ENCODE assay signal across 1 cellular context in the genomic region with DNA sequence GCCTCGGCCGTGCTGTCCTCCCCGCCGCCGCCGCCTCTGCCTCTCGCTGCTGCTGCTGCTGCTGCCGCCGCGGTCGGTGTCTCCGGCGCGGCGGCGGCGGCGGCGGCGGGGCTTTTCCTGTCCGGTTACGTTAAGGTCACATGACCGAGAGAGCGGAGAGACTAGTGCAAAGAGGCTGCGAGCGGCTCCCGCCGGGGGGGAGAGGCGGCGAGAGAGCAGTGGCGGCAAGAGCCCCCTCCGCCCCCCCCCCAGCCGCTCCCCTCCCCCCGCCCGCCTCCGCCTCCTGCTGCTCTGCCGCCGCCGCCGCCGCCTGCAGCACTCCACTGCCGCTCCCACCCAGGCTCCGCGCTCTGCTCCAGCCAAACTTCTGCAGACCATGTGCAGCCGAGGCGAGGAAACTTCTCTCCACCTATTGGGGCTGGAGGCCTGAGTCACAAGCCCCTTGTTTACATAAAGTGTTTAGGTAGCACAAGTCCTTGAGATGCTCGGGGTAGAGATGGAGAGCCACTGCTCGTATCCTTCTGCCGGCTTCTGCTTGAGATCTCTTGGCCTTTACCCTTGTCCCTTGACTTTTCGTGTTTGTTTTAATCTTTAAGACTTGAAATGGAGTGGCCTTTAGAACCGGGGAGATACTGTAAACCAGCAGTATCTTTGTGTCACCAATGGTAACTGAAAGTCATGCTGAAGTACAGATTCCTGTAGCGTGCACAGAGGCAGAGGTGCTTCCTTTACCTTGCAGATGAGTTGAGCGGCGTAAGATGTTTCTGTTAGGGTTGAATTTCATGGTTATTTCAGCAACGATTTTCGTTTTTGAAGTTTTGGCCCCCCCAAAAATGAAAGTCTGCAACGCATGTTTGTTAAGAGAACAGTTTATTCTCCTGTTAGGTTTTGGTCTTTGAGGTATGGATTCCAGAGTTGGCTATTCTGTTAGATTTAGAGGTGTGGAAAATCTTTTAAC.
TF ChIP-seq lines count a peak whose summit lies in the region.

A gene with protein sequence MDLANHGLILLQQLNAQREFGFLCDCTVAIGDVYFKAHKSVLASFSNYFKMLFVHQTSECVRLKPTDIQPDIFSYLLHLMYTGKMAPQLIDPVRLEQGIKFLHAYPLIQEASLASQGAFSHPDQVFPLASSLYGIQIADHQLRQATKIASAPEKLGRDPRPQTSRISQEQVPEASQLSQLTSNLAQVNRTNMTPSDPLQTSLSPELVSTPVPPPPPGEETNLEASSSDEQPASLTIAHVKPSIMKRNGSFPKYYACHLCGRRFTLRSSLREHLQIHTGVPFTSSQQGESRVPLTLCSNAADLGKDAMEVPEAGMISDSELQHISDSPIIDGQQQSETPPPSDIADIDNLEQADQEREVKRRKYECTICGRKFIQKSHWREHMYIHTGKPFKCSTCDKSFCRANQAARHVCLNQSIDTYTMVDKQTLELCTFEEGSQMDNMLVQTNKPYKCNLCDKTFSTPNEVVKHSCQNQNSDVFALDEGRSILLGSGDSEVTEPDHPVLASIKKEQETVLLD (minus strand): TSS at position 89 of the 958 bp plus-strand sequence. CDS start 17,922 bp downstream, outside the sequence.

TF ChIP-seq in HepG2, 621 proteins besides CTCF, POLR2A, EP300 and RAD21 (continued from another document and continues in another):
- TF ChIP-seq, protein P1, sequence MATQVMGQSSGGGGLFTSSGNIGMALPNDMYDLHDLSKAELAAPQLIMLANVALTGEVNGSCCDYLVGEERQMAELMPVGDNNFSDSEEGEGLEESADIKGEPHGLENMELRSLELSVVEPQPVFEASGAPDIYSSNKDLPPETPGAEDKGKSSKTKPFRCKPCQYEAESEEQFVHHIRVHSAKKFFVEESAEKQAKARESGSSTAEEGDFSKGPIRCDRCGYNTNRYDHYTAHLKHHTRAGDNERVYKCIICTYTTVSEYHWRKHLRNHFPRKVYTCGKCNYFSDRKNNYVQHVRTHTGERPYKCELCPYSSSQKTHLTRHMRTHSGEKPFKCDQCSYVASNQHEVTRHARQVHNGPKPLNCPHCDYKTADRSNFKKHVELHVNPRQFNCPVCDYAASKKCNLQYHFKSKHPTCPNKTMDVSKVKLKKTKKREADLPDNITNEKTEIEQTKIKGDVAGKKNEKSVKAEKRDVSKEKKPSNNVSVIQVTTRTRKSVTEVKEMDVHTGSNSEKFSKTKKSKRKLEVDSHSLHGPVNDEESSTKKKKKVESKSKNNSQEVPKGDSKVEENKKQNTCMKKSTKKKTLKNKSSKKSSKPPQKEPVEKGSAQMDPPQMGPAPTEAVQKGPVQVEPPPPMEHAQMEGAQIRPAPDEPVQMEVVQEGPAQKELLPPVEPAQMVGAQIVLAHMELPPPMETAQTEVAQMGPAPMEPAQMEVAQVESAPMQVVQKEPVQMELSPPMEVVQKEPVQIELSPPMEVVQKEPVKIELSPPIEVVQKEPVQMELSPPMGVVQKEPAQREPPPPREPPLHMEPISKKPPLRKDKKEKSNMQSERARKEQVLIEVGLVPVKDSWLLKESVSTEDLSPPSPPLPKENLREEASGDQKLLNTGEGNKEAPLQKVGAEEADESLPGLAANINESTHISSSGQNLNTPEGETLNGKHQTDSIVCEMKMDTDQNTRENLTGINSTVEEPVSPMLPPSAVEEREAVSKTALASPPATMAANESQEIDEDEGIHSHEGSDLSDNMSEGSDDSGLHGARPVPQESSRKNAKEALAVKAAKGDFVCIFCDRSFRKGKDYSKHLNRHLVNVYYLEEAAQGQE (IDR thresholded peaks at IDR 0.05; ENCODE audit: borderline replicate concordance in 1 of 2, low read depth in 1 of 2, low read length in 2 of 2) = no peak
- TF ChIP-seq KLF12 (CRISPR knock-in tag; IDR thresholded peaks at IDR 0.05; ENCODE audit: borderline replicate concordance) (no peak), HNRNPH1 (optimal IDR thresholded peaks at IDR 0.05; ENCODE audit: low read depth, low read length) (no peak), ZNF644 (CRISPR knock-in tag; IDR thresholded peaks at IDR 0.05; ENCODE audit: low read depth) (no peak), MATR3 (CRISPR knock-in tag; IDR thresholded peaks at IDR 0.05) (no peak), GATAD1 (CRISPR knock-in tag; IDR thresholded peaks at IDR 0.05) (peak; percentile 21; the same call in 1 of the 2 replicates), RBM39 (IDR thresholded peaks at IDR 0.05; ENCODE audit: low read depth, low read length, poor library complexity, severe bottlenecking) (no peak), ZFP90 (CRISPR knock-in tag; IDR thresholded peaks at IDR 0.05; ENCODE audit: borderline replicate concordance) (0 out of 2 replicates have a peak, but pooled peaks have one; percentile 80), ZNF253 (CRISPR knock-in tag; IDR thresholded peaks at IDR 0.05; ENCODE audit: borderline replicate concordance) (no peak), DNMT1 (CRISPR knock-in tag; IDR thresholded peaks at IDR 0.05) (no peak), SCMH1 (CRISPR knock-in tag; IDR thresholded peaks at IDR 0.05; ENCODE audit: borderline replicate concordance) (no peak), MAFF (IDR thresholded peaks at IDR 0.05; ENCODE audit: low read depth, low read length) (no peak), RFXAP (CRISPR knock-in tag; IDR thresholded peaks at IDR 0.05; ENCODE audit: borderline replicate concordance) (no peak), TBX2 (CRISPR knock-in tag; IDR thresholded peaks at IDR 0.05; ENCODE audit: borderline replicate concordance) (no peak), ZFP36L2 (CRISPR knock-in tag; IDR thresholded peaks at IDR 0.05) (no peak), ZNF136 (CRISPR knock-in tag; IDR thresholded peaks at IDR 0.05; ENCODE audit: low read depth) (no peak; the same call in 1 of the 2 replicates), PTBP1 (IDR thresholded peaks at IDR 0.05; ENCODE audit: low read depth, low read length, poor library complexity, severe bottlenecking) (no peak), SATB2 (CRISPR knock-in tag; IDR thresholded peaks at IDR 0.05) (no peak), ATAD3A (CRISPR knock-in tag; IDR thresholded peaks at IDR 0.05) (no peak), NR2C2 (CRISPR knock-in tag; IDR thresholded peaks at IDR 0.05; ENCODE audit: borderline replicate concordance) (no peak), SP4 (CRISPR knock-in tag; IDR thresholded peaks at IDR 0.05) (no peak)
- TF ChIP-seq, protein P2, sequence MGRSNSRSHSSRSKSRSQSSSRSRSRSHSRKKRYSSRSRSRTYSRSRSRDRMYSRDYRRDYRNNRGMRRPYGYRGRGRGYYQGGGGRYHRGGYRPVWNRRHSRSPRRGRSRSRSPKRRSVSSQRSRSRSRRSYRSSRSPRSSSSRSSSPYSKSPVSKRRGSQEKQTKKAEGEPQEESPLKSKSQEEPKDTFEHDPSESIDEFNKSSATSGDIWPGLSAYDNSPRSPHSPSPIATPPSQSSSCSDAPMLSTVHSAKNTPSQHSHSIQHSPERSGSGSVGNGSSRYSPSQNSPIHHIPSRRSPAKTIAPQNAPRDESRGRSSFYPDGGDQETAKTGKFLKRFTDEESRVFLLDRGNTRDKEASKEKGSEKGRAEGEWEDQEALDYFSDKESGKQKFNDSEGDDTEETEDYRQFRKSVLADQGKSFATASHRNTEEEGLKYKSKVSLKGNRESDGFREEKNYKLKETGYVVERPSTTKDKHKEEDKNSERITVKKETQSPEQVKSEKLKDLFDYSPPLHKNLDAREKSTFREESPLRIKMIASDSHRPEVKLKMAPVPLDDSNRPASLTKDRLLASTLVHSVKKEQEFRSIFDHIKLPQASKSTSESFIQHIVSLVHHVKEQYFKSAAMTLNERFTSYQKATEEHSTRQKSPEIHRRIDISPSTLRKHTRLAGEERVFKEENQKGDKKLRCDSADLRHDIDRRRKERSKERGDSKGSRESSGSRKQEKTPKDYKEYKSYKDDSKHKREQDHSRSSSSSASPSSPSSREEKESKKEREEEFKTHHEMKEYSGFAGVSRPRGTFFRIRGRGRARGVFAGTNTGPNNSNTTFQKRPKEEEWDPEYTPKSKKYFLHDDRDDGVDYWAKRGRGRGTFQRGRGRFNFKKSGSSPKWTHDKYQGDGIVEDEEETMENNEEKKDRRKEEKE (IDR thresholded peaks at IDR 0.05) = no peak
- TF ChIP-seq, protein P3, sequence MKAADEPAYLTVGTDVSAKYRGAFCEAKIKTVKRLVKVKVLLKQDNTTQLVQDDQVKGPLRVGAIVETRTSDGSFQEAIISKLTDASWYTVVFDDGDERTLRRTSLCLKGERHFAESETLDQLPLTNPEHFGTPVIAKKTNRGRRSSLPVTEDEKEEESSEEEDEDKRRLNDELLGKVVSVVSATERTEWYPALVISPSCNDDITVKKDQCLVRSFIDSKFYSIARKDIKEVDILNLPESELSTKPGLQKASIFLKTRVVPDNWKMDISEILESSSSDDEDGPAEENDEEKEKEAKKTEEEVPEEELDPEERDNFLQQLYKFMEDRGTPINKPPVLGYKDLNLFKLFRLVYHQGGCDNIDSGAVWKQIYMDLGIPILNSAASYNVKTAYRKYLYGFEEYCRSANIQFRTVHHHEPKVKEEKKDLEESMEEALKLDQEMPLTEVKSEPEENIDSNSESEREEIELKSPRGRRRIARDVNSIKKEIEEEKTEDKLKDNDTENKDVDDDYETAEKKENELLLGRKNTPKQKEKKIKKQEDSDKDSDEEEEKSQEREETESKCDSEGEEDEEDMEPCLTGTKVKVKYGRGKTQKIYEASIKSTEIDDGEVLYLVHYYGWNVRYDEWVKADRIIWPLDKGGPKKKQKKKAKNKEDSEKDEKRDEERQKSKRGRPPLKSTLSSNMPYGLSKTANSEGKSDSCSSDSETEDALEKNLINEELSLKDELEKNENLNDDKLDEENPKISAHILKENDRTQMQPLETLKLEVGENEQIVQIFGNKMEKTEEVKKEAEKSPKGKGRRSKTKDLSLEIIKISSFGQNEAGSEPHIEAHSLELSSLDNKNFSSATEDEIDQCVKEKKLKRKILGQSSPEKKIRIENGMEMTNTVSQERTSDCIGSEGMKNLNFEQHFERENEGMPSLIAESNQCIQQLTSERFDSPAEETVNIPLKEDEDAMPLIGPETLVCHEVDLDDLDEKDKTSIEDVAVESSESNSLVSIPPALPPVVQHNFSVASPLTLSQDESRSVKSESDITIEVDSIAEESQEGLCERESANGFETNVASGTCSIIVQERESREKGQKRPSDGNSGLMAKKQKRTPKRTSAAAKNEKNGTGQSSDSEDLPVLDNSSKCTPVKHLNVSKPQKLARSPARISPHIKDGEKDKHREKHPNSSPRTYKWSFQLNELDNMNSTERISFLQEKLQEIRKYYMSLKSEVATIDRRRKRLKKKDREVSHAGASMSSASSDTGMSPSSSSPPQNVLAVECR (CRISPR knock-in tag; IDR thresholded peaks at IDR 0.05; ENCODE audit: borderline replicate concordance) = no peak; the same call in 1 of the 2 replicates
- TF ChIP-seq, protein P4, sequence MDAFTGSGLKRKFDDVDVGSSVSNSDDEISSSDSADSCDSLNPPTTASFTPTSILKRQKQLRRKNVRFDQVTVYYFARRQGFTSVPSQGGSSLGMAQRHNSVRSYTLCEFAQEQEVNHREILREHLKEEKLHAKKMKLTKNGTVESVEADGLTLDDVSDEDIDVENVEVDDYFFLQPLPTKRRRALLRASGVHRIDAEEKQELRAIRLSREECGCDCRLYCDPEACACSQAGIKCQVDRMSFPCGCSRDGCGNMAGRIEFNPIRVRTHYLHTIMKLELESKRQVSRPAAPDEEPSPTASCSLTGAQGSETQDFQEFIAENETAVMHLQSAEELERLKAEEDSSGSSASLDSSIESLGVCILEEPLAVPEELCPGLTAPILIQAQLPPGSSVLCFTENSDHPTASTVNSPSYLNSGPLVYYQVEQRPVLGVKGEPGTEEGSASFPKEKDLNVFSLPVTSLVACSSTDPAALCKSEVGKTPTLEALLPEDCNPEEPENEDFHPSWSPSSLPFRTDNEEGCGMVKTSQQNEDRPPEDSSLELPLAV (CRISPR knock-in tag; conservative IDR thresholded peaks at IDR 0.05; ENCODE audit: low read depth) = no peak
- TF ChIP-seq, protein P5, sequence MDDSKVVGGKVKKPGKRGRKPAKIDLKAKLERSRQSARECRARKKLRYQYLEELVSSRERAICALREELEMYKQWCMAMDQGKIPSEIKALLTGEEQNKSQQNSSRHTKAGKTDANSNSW (CRISPR knock-in tag; IDR thresholded peaks at IDR 0.05; ENCODE audit: borderline replicate concordance) = no peak
- TF ChIP-seq, protein P6, sequence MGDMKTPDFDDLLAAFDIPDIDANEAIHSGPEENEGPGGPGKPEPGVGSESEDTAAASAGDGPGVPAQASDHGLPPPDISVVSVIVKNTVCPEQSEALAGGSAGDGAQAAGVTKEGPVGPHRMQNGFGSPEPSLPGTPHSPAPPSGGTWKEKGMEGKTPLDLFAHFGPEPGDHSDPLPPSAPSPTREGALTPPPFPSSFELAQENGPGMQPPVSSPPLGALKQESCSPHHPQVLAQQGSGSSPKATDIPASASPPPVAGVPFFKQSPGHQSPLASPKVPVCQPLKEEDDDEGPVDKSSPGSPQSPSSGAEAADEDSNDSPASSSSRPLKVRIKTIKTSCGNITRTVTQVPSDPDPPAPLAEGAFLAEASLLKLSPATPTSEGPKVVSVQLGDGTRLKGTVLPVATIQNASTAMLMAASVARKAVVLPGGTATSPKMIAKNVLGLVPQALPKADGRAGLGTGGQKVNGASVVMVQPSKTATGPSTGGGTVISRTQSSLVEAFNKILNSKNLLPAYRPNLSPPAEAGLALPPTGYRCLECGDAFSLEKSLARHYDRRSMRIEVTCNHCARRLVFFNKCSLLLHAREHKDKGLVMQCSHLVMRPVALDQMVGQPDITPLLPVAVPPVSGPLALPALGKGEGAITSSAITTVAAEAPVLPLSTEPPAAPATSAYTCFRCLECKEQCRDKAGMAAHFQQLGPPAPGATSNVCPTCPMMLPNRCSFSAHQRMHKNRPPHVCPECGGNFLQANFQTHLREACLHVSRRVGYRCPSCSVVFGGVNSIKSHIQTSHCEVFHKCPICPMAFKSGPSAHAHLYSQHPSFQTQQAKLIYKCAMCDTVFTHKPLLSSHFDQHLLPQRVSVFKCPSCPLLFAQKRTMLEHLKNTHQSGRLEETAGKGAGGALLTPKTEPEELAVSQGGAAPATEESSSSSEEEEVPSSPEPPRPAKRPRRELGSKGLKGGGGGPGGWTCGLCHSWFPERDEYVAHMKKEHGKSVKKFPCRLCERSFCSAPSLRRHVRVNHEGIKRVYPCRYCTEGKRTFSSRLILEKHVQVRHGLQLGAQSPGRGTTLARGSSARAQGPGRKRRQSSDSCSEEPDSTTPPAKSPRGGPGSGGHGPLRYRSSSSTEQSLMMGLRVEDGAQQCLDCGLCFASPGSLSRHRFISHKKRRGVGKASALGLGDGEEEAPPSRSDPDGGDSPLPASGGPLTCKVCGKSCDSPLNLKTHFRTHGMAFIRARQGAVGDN (CRISPR knock-in tag; IDR thresholded peaks at IDR 0.05) = peak; percentile 77
- TF ChIP-seq, protein P7, sequence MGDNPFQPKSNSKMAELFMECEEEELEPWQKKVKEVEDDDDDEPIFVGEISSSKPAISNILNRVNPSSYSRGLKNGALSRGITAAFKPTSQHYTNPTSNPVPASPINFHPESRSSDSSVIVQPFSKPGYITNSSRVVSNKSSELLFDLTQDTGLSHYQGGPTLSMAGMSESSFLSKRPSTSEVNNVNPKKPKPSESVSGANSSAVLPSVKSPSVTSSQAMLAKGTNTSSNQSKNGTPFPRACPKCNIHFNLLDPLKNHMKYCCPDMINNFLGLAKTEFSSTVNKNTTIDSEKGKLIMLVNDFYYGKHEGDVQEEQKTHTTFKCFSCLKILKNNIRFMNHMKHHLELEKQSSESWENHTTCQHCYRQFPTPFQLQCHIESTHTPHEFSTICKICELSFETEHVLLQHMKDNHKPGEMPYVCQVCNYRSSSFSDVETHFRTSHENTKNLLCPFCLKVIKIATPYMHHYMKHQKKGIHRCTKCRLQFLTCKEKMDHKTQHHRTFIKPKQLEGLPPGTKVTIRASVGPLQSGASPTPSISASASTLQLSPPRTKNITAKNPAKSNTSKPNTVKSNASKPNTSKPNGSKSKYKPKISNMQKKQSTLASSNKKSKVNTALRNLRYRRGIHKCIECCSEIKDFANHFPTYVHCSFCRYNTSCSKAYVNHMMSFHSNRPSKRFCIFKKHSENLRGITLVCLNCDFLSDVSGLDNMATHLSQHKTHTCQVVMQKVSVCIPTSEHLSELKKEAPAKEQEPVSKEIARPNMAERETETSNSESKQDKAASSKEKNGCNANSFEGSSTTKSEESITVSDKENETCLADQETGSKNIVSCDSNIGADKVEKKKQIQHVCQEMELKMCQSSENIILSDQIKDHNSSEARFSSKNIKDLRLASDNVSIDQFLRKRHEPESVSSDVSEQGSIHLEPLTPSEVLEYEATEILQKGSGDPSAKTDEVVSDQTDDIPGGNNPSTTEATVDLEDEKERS (CRISPR knock-in tag; IDR thresholded peaks at IDR 0.05) = no peak
